ENCODE assay signal across 8 cellular contexts in the genomic region with DNA sequence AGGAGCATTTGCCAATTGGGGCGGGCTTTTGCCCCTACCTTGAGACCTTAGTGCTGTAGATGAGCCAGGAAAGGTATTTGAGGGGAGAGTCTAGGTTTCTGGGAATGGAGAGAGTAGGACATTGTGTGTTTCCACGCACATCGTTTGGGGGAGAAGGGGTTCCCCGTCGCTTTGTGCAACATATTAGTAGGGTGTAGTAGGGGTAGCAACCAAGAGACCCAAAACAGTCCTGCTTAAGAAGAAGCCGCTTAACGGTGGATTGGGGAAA. TPM values are rescaled to one million over a fixed set of nuclear protein-coding genes. Genes with fewer than 3 reads are reported as not detected.
DNase-seq lines count a peak whose midpoint lies in the region; ATAC-seq, FAIRE-seq and TF ChIP-seq lines count a peak whose summit lies in the region.

No MANE protein-coding gene starts in this region.

- peak overlapping the region; percentile 99 for H3K4me3 Mint-ChIP-seq in glutamatergic neuron (ENCODE audit: unreplicated experiment)

- no peaks in the 10 kb centered on the region for H3K27me3 ChIP-seq in small intestine (ENCODE audit: control insufficient read depth in 2 of 2, insufficient read depth in 2 of 2, low read length in 2 of 2)

- peak; percentile 51 for DNase-seq in GM20000 (ENCODE audit: low spot score)
- no peak for DNase-seq in glutamatergic neuron
- no peak for DNase-seq in small intestine
- no peak for DNase-seq in pons (ENCODE audit: low spot score)
- DNase-seq in activated gamma-delta T cell treated with Interleukin-2 at 50 U/mL for 16 hours = no peak

- no peaks in the 10 kb centered on the region for H3K4me1 ChIP-seq in small intestine (ENCODE audit: control insufficient read depth in 2 of 2, insufficient read depth in 1 of 2, low read depth in 1 of 2, low read length in 1 of 2)

- H3K27me3 Mint-ChIP-seq in glutamatergic neuron (ENCODE audit: unreplicated experiment) = peaks cover 7% of the 10 kb centered on the region

- H3K4me1 Mint-ChIP-seq in glutamatergic neuron (ENCODE audit: low read depth, unreplicated experiment) = peaks cover 10% of the 10 kb centered on the region

- no peak for TF ChIP-seq CTCF in GM20000 (IDR thresholded peaks at IDR 0.05; ENCODE audit: extremely low read depth, missing control alignments)
- no peak for TF ChIP-seq CTCF in VCaP (conservative IDR thresholded peaks at IDR 0.05)
- TF ChIP-seq CTCF in glutamatergic neuron (IDR thresholded peaks at IDR 0.05; ENCODE audit: partially characterized antibody, unreplicated experiment) = no peak

- H3K9me3 Mint-ChIP-seq in glutamatergic neuron (ENCODE audit: unreplicated experiment) = peaks cover 18% of the 10 kb centered on the region

- ATAC-seq in HG03342 (IDR thresholded peaks at IDR 0.05; ENCODE audit: unreplicated experiment) = no peak
- ATAC-seq in activated CD4-positive, CD25-positive, alpha-beta regulatory T cell treated with anti-CD3 and anti-CD28 coated beads, Interleukin-2, amount 50 U/mL, for 24 hours = no peak

- no peaks in the 10 kb centered on the region for H3K36me3 ChIP-seq in small intestine (ENCODE audit: control insufficient read depth in 2 of 2, insufficient read depth in 2 of 2, low read length in 2 of 2)

- H3K27ac Mint-ChIP-seq in glutamatergic neuron (ENCODE audit: unreplicated experiment) = peak overlapping the region; percentile 98

- peak overlapping the region; percentile 100 for H3K27ac ChIP-seq in VCaP
- H3K27ac ChIP-seq in small intestine (ENCODE audit: low read depth in 1 of 2, low read length in 1 of 2) = peak overlapping the region; percentile 83 to 98

- H3K36me3 Mint-ChIP-seq in glutamatergic neuron (ENCODE audit: unreplicated experiment) = no peaks in the 10 kb centered on the region

- peak overlapping the region; percentile 43 to 50 for H3K4me3 ChIP-seq in small intestine (ENCODE audit: low read depth in 1 of 2, low read length in 2 of 2)

- FAIRE-seq in small intestine (lab: Jason Lieb, UNC) = no peak

- 1 to 2% (median 2%) methylated on average over 7 of the region's 7 CpGs for WGBS in small intestine, 3 donors

- no peaks in the 10 kb centered on the region for H3K9me3 ChIP-seq in small intestine (ENCODE audit: control insufficient read depth, low read depth)

RNA-seq across cellular contexts. Expression of a gene that starts 0.7 kb away (rescaled TPM):
- 180 TPM for total RNA-seq in glutamatergic neuron (ENCODE audit: unreplicated experiment)
- polyA plus RNA-seq in small intestine = 100 to 1,000 TPM; 130 to 222 (median 139) TPM

RNA-seq across cellular contexts. Expression of a gene that starts 36.3 kb away (rescaled TPM):
- total RNA-seq in glutamatergic neuron (ENCODE audit: unreplicated experiment) = 589 TPM
- 1,000 to 10,000 TPM; 1,571 to 1,944 (median 1,742) TPM for polyA plus RNA-seq in small intestine

RNA-seq across cellular contexts. Expression of a gene that starts 43.0 kb away (rescaled TPM):
- total RNA-seq in glutamatergic neuron (ENCODE audit: unreplicated experiment) = 735 TPM
- polyA plus RNA-seq in small intestine = 1,000 to 10,000 TPM in 2 of 3 donors, 100 to 1,000 TPM in 1; 898 to 1,455 (median 1,096) TPM

RNA-seq across cellular contexts. Expression of a gene that starts 58.7 kb away (rescaled TPM):
- total RNA-seq in glutamatergic neuron (ENCODE audit: unreplicated experiment) = 196 TPM
- 10 to 100 TPM; 19.2 to 30.7 (median 21.2) TPM for polyA plus RNA-seq in small intestine
